ENCODE assay signal across 13 cellular contexts in genomic region chr10:35426657-35427056, GRCh38.
"Had no signal": no experiment of that assay in that cellular context is flagged by ENCODE, and none has a peak within 500 bp of the region (broad histone marks: within the 10 kb centered on the region; RNA-seq: fewer than 3 reads in every experiment).

No MANE protein-coding gene starts in this region.

- H3K27ac ChIP-seq: left ventricle myocardium inferior, spleen, testis had no signal

- H3K4me3 ChIP-seq: left ventricle myocardium inferior, right lobe of liver, spleen, testis had no signal

- H3K27me3 ChIP-seq: right lobe of liver, spleen, testis had no signal

- H3K36me3 ChIP-seq: left ventricle myocardium inferior, right lobe of liver had no signal

- FAIRE-seq: islet of Langerhans had no signal

- ATAC-seq: activated naive CD8-positive, alpha-beta T cell treated with anti-CD3 and anti-CD28 coated beads, Interleukin-2, amount 50 U/mL, for 24 hours had no signal

- H3K9me3 ChIP-seq: left ventricle myocardium inferior, right lobe of liver, spleen, testis had no signal

- DNase-seq: activated B cell treated with CpG ODN at 0.5 μM for 24 hours; activated CD4-positive, alpha-beta T cell treated with anti-CD3 and anti-CD28 coated beads, Interleukin-2, amount 10 ng/mL, durations not matched to agents 24 days and 14 days; activated naive CD4-positive, alpha-beta T cell treated with Interleukin-2 at 50 U/mL for 16 hours; activated naive CD8-positive, alpha-beta T cell treated with anti-CD3 and anti-CD28 coated beads, Interleukin-2, amount 50 U/mL, for 24 hours; dermis blood vessel endothelial cell; left ventricle myocardium inferior; mesendoderm; right lobe of liver; spleen; stimulated activated CD4-positive, alpha-beta T cell treated with anti-CD3 and anti-CD28 coated beads, Interleukin-2, amount 100 ng/mL, for 24 hours; stimulated activated naive CD4-positive, alpha-beta T cell treated with Interleukin-2 at 50 U/mL for 16 hours; testis had no signal
